In the genomic region with DNA sequence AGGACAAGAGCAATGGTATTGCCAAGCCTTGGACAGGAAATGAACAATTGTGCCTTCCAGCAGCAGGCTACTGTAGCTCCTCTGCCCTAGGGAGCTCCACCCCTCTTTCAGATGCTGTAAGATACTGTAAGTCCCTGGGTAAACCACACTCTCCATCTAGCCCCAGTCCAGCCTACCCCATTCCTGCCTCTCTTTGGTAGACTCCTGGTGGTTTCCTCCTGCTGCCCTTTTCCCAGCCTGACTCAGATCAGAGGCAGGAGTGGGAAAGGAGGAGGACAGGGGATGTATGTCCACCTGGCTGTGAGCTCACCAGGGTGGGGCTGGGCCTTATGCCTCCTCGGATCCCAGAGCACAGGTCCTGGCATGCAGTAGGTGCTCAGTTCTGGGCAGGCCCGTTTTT, we compare ENCODE assay signal across 19 cellular contexts.
DNase-seq lines count a peak whose midpoint lies in the region; ATAC-seq, FAIRE-seq and TF ChIP-seq lines count a peak whose summit lies in the region.
"Had no signal": no experiment of that assay in that cellular context is flagged by ENCODE, and none has a peak within 500 bp of the region (broad histone marks: within the 10 kb centered on the region; RNA-seq: fewer than 3 reads in every experiment).

No MANE protein-coding gene starts in this region.

- no peaks in the 10 kb centered on the region for H3K79me1 ChIP-seq in mesendoderm (ENCODE audit: low read length)

- no peak overlapping the region for H3K4me3 ChIP-seq in bronchial epithelial cell (ENCODE audit: low read depth, low read length)
- H3K4me3 ChIP-seq in mesendoderm (ENCODE audit: low read length) = no peak overlapping the region
- H3K4me3 ChIP-seq: body of pancreas, HAP-1, tibial artery had no signal

- no peak overlapping the region for H2BK15ac ChIP-seq in mesendoderm (replicated peaks; ENCODE audit: low read depth)

- H4K5ac ChIP-seq in mesendoderm (ENCODE audit: low read length) = no peak overlapping the region

- H3K4me1 ChIP-seq in mesendoderm (ENCODE audit: control insufficient read depth, low read depth, low read length) = peaks cover 2% of the 10 kb centered on the region
- H3K4me1 ChIP-seq: body of pancreas, HAP-1, tibial artery had no signal

- no peak overlapping the region for H3K4me2 ChIP-seq in mesendoderm (ENCODE audit: low read length)

- H3K27me3 ChIP-seq in bronchial epithelial cell (ENCODE audit: control insufficient read depth, insufficient read depth, low read length) (no peaks in the 10 kb centered on the region), mesendoderm (ENCODE audit: insufficient read depth, low read length, poor library complexity) (no peaks in the 10 kb centered on the region)
- H3K27me3 ChIP-seq: body of pancreas had no signal

- H3K4ac ChIP-seq in mesendoderm (ENCODE audit: low read depth, low read length) = no peak overlapping the region

- ATAC-seq in HG02970 (IDR thresholded peaks at IDR 0.05; ENCODE audit: low FRiP score, unreplicated experiment) = no peak
- ATAC-seq: body of pancreas had no signal

- no peak overlapping the region for H3K9ac ChIP-seq in mesendoderm (ENCODE audit: low read length)

- H3K79me2 ChIP-seq in mesendoderm (ENCODE audit: control insufficient read depth, insufficient read depth, low read length) = no peaks in the 10 kb centered on the region

- H3K36me3 ChIP-seq in bronchial epithelial cell (ENCODE audit: control insufficient read depth, insufficient read depth, low read length) = no peaks in the 10 kb centered on the region
- no peaks in the 10 kb centered on the region for H3K36me3 ChIP-seq in mesendoderm (ENCODE audit: control insufficient read depth, insufficient read depth, low read length)
- H3K36me3 ChIP-seq: HAP-1, tibial artery had no signal

- peak; percentile 12 for DNase-seq in DMS153 (lab: John Stamatoyannopoulos, UW)
- DNase-seq in DMS153 treated with DMSO at 0.1 percent for 48 hours (lab: John Stamatoyannopoulos, UW; ENCODE audit: unreplicated experiment) = no peak
- peak; percentile 68 for DNase-seq in M059J (ENCODE audit: low read depth)
- peak; percentile 99 for DNase-seq in bronchial epithelial cell (ENCODE audit: low read depth)
- DNase-seq in mesendoderm = peak; percentile 82
- no peak for DNase-seq in NCI-H345 (lab: John Stamatoyannopoulos, UW)
- no peak for DNase-seq in NCI-H2029 treated with DMSO at 0.1 percent for 48 hours (lab: John Stamatoyannopoulos, UW)
- DNase-seq: activated CD4-positive, alpha-beta memory T cell treated with anti-CD3 and anti-CD28 coated beads for 36 hours; activated T-cell treated with anti-CD3 and anti-CD28 coated beads, Interleukin-2, amount 50 U/mL, for 24 hours; body of pancreas; kidney glomerular epithelial cell; MM.1S; NCI-H2029; NCI-H774; RPMI8226; tibial artery had no signal

- no peak overlapping the region for H2BK120ac ChIP-seq in mesendoderm (ENCODE audit: low read depth, low read length)

- H3K23ac ChIP-seq in mesendoderm (ENCODE audit: low read length) = no peak overlapping the region

- no peak overlapping the region for H3K18ac ChIP-seq in mesendoderm (ENCODE audit: low read length)

- no peak for TF ChIP-seq CTCF in bronchial epithelial cell (IDR thresholded peaks at IDR 0.05; ENCODE audit: insufficient read depth, low read length, severe bottlenecking)

- FAIRE-seq in bronchial epithelial cell (lab: Jason Lieb, UNC) = peak; percentile 100

- H4K8ac ChIP-seq in mesendoderm (ENCODE audit: low read depth, low read length) = no peak overlapping the region

- no peak overlapping the region for H3K27ac ChIP-seq in mesendoderm (ENCODE audit: low read depth, low read length)
- H3K27ac ChIP-seq: 22Rv1, body of pancreas, tibial artery had no signal

- no CpG with 5 or more reads among the region's 2 CpGs for WGBS in mesendoderm (ENCODE audit: extremely low coverage, insufficient coverage, low lambda C conversion rate)

- no peak overlapping the region for H2AK5ac ChIP-seq in mesendoderm (ENCODE audit: low read length)

- H3K56ac ChIP-seq in mesendoderm (ENCODE audit: low read length) = peak overlapping the region; percentile 39

- H2BK5ac ChIP-seq in mesendoderm (ENCODE audit: low read length) = peak overlapping the region; percentile 32

Comparison
In these comparisons a context has a peak if more than half of its experiments do, and no peak if none do; other contexts are left out.
1. DNase-seq: peak in DMS153 (single experiment), M059J (single experiment), bronchial epithelial cell (single experiment) and mesendoderm (single experiment); none in DMS153 treated with DMSO at 0.1 percent for 48 hours (single experiment), NCI-H345 (single experiment) and NCI-H2029 treated with DMSO at 0.1 percent for 48 hours (single experiment).